13 cellular contexts compared by ENCODE assay signal in the genomic region with DNA sequence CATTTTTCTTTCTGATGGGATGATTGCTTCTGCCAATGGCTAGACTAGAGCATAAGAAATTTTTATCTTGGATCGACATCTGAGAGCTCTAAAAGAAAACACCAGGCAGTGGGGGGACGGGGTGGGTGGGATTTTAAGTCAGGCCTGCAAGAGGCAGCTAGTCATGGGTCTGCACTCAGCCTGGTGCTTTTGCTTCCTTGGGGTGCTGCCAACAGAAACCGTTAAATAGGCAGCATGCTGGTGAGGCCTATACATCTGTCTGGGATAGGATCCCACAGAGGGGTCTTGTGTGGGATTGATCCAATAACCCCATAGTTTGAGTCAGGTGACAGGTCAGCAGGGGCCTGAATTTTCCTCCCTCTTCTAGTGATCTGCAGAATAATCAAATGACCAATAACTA. TPM values are rescaled to one million over a fixed set of nuclear protein-coding genes. Genes with fewer than 3 reads are reported as not detected.
DNase-seq lines count a peak whose midpoint lies in the region; ATAC-seq, FAIRE-seq and TF ChIP-seq lines count a peak whose summit lies in the region.
"Had no signal": no experiment of that assay in that cellular context is flagged by ENCODE, and none has a peak within 500 bp of the region (broad histone marks: within the 10 kb centered on the region; RNA-seq: fewer than 3 reads in every experiment).

No MANE protein-coding gene starts in this region.

- POLR2A ChIA-PET in HEK293 (lab: Yijun Ruan, JAX), result interaction anchor here (0.6 to 0.7 kb wide), 2 partner anchors 392 to 484 kb away, joined by 4 to 7 read pairs; no protein-coding TSS in a partner anchor
- POLR2A ChIA-PET in activated CD8-positive, alpha-beta T cell treated with anti-CD3 and anti-CD28 coated beads for 36 hours (lab: Charles Lee), result interaction anchor here (0.7 kb wide), 1 partner anchor 165 kb away, joined by 3 read pairs; no protein-coding TSS in a partner anchor
- POLR2A ChIA-PET in activated CD4-positive, alpha-beta memory T cell treated with anti-CD3 and anti-CD28 coated beads for 36 hours (lab: Charles Lee), result no interaction called here

- 34 to 75% (median 44%) methylated on average over 3 of the region's 3 CpGs for WGBS in adrenal gland, 4 donors
- 23% methylated on average over 3 of the region's 3 CpGs for WGBS in suprapubic skin

- no peak overlapping the region for H3K9ac ChIP-seq in kidney (ENCODE audit: low read length in 2 of 2)

- peaks cover 18% of the 10 kb centered on the region for H3K36me3 Mint-ChIP-seq in activated CD8-positive, alpha-beta T cell treated with anti-CD3 and anti-CD28 coated beads for 36 hours (ENCODE audit: low read depth)
- peaks cover 18% of the 10 kb centered on the region for H3K36me3 Mint-ChIP-seq in activated CD4-positive, alpha-beta memory T cell treated with anti-CD3 and anti-CD28 coated beads for 36 hours

- peaks cover 0 to 4% of the 10 kb centered on the region in 2 experiments; a peak in 2 of 3 replicates for H3K36me3 ChIP-seq in HEK293 (ENCODE audit: control insufficient read depth in 2 of 2, insufficient read depth in 1 of 2, low read length in 2 of 2)
- no peaks in the 10 kb centered on the region for H3K36me3 ChIP-seq in adrenal gland (replicated peaks in 1 of 2)
- no peaks in the 10 kb centered on the region for H3K36me3 ChIP-seq in kidney (ENCODE audit: control insufficient read depth in 1 of 2, insufficient read depth in 2 of 2, low read length in 2 of 2)
- H3K36me3 ChIP-seq in suprapubic skin, result no peaks in the 10 kb centered on the region

- no peak for TF ChIP-seq POLR2A in adrenal gland (IDR thresholded peaks at IDR 0.05)
- TF ChIP-seq POLR2A in suprapubic skin (IDR thresholded peaks at IDR 0.05), result no peak

- H3K4me1 Mint-ChIP-seq in activated CD8-positive, alpha-beta T cell treated with anti-CD3 and anti-CD28 coated beads for 36 hours (ENCODE audit: low read depth), result peaks cover 22% of the 10 kb centered on the region
- H3K4me1 Mint-ChIP-seq in activated CD4-positive, alpha-beta memory T cell treated with anti-CD3 and anti-CD28 coated beads for 36 hours (ENCODE audit: low read depth), result peaks cover 24% of the 10 kb centered on the region

- no peak overlapping the region for H3K4me3 Mint-ChIP-seq in activated CD8-positive, alpha-beta T cell treated with anti-CD3 and anti-CD28 coated beads for 36 hours
- no peak overlapping the region for H3K4me3 Mint-ChIP-seq in activated CD4-positive, alpha-beta memory T cell treated with anti-CD3 and anti-CD28 coated beads for 36 hours

- H3K4me3 ChIP-seq in HEK293 (ENCODE audit: low read depth, low read length), result no peak overlapping the region
- no peak overlapping the region for H3K4me3 ChIP-seq in adrenal gland
- H3K4me3 ChIP-seq in kidney (ENCODE audit: low read length in 2 of 2), result no peak overlapping the region
- no peak overlapping the region for H3K4me3 ChIP-seq in suprapubic skin

- H3K27me3 ChIP-seq in adrenal gland (no peaks in the 10 kb centered on the region), suprapubic skin (no peaks in the 10 kb centered on the region)

- H3K27ac Mint-ChIP-seq in activated CD8-positive, alpha-beta T cell treated with anti-CD3 and anti-CD28 coated beads for 36 hours, result no peak overlapping the region
- no peak overlapping the region for H3K27ac Mint-ChIP-seq in activated CD4-positive, alpha-beta memory T cell treated with anti-CD3 and anti-CD28 coated beads for 36 hours

- no peak for FAIRE-seq in kidney (lab: Jason Lieb, UNC)
- FAIRE-seq: bronchial epithelial cell, small intestine had no signal

- no peaks in the 10 kb centered on the region for H3K27me3 Mint-ChIP-seq in activated CD8-positive, alpha-beta T cell treated with anti-CD3 and anti-CD28 coated beads for 36 hours
- no peaks in the 10 kb centered on the region for H3K27me3 Mint-ChIP-seq in activated CD4-positive, alpha-beta memory T cell treated with anti-CD3 and anti-CD28 coated beads for 36 hours

- CTCF ChIA-PET in HEK293 (lab: Yijun Ruan, JAX), result interaction anchor here (1.0 kb wide), 1 partner anchor 14 kb away, joined by 4 read pairs; no protein-coding TSS in a partner anchor
- CTCF ChIA-PET in activated CD8-positive, alpha-beta T cell treated with anti-CD3 and anti-CD28 coated beads for 36 hours (lab: Charles Lee), result interaction anchor here (0.6 to 1.7 kb wide), 4 partner anchors 8 to 90 kb away, joined by 3 to 5 read pairs (median 3); no protein-coding TSS in a partner anchor
- CTCF ChIA-PET in activated CD4-positive, alpha-beta memory T cell treated with anti-CD3 and anti-CD28 coated beads for 36 hours (lab: Charles Lee), result interaction anchor here (0.8 to 1.0 kb wide), 2 partner anchors 27 to 85 kb away, joined by 3 to 4 read pairs; partner anchors contain the start of gene ZNRF1

- peak in 1 of 7 donors; percentile 54 for DNase-seq in adrenal gland
- DNase-seq in kidney, result no peak
- no peak for DNase-seq in suprapubic skin (ENCODE audit: low spot score in 2 of 2)
- no peak for DNase-seq in activated CD8-positive, alpha-beta T cell treated with anti-CD3 and anti-CD28 coated beads for 36 hours
- DNase-seq in activated CD4-positive, alpha-beta memory T cell treated with anti-CD3 and anti-CD28 coated beads for 36 hours, result no peak
- DNase-seq: activated CD8-positive, alpha-beta memory T cell treated with anti-CD3 and anti-CD28 coated beads, Interleukin-2, amount 50 U/mL, for 4 hours; DMS53; small intestine; stimulated activated CD8-positive, alpha-beta memory T cell treated with anti-CD3 and anti-CD28 coated beads, Interleukin-4, amount 100 ng/mL, for 48 hours had no signal

- 0 out of 2 replicates have a peak, but pooled peaks cover 4% of the 10 kb centered on the region for H3K4me1 ChIP-seq in HEK293 (ENCODE audit: control insufficient read depth, insufficient read depth, low read length)
- peaks cover 18 to 23% of the 10 kb centered on the region in 2 donors for H3K4me1 ChIP-seq in adrenal gland (replicated peaks in 1 of 2)
- peaks cover 0 to 5% of the 10 kb centered on the region in 2 donors for H3K4me1 ChIP-seq in kidney (ENCODE audit: control insufficient read depth in 1 of 2, insufficient read depth in 1 of 2, low read depth in 1 of 2, low read length in 2 of 2)
- H3K4me1 ChIP-seq in suprapubic skin, result peaks cover 14% of the 10 kb centered on the region

- TF ChIP-seq CTCF in HEK293 (tag by site-specific recombination; IDR thresholded peaks at IDR 0.05) (no peak), adrenal gland (IDR thresholded peaks at IDR 0.05) (no peak), kidney (IDR thresholded peaks at IDR 0.05; ENCODE audit: borderline replicate concordance, extremely low read depth, insufficient read depth) (no peak), suprapubic skin (IDR thresholded peaks at IDR 0.05) (no peak)
- TF ChIP-seq CTCF in activated CD8-positive, alpha-beta T cell treated with anti-CD3 and anti-CD28 coated beads for 36 hours (IDR thresholded peaks at IDR 0.05), result no peak

- H3K9me3 ChIP-seq in HEK293 (ENCODE audit: control insufficient read depth, insufficient read depth, low read depth, low read length) (no peaks in the 10 kb centered on the region), adrenal gland (replicated peaks in 1 of 3) (peaks cover 0 to 7% (median 0%) of the 10 kb centered on the region in 3 donors), kidney (ENCODE audit: control insufficient read depth in 1 of 2, low read length in 2 of 2) (no peaks in the 10 kb centered on the region), suprapubic skin (peaks cover 9% of the 10 kb centered on the region)

- ATAC-seq in activated CD8-positive, alpha-beta T cell treated with anti-CD3 and anti-CD28 coated beads for 36 hours, result no peak
- no peak for ATAC-seq in GM21619 (IDR thresholded peaks at IDR 0.05; ENCODE audit: unreplicated experiment)
- no peak for ATAC-seq in GM18907 (IDR thresholded peaks at IDR 0.05; ENCODE audit: unreplicated experiment)

- no peak overlapping the region for H3K27ac ChIP-seq in HEK293 (ENCODE audit: extremely low read depth, low read depth, low read length)
- peak overlapping the region; percentile 30 to 86 (median 61) for H3K27ac ChIP-seq in adrenal gland
- peak overlapping the region; percentile 40 to 59 for H3K27ac ChIP-seq in kidney (ENCODE audit: low read depth in 2 of 2, low read length in 2 of 2)
- peak overlapping the region; percentile 72 for H3K27ac ChIP-seq in suprapubic skin

- peaks cover 11% of the 10 kb centered on the region for H3K9me3 Mint-ChIP-seq in activated CD8-positive, alpha-beta T cell treated with anti-CD3 and anti-CD28 coated beads for 36 hours
- peaks cover 17% of the 10 kb centered on the region for H3K9me3 Mint-ChIP-seq in activated CD4-positive, alpha-beta memory T cell treated with anti-CD3 and anti-CD28 coated beads for 36 hours

- intact Hi-C loops in adrenal gland (cut with DNase I) (no loop called here), kidney (cut with DNase I) (no loop called here)
- intact Hi-C loops in activated CD8-positive, alpha-beta T cell treated with anti-CD3 and anti-CD28 coated beads for 36 hours (cut with micrococcal nuclease), result no loop called here
- intact Hi-C loops in activated CD4-positive, alpha-beta memory T cell treated with anti-CD3 and anti-CD28 coated beads for 36 hours (cut with micrococcal nuclease), result no loop called here

- no peak for TF ChIP-seq EP300 in suprapubic skin (IDR thresholded peaks at IDR 0.05)

TF ChIP-seq in HEK293, 187 proteins besides CTCF, POLR2A, EP300 and RAD21:
- TF ChIP-seq MYNN (tag by site-specific recombination; IDR thresholded peaks at IDR 0.05; ENCODE audit: borderline replicate concordance) (no peak), ZNF335 (tag by site-specific recombination; conservative IDR thresholded peaks at IDR 0.05) (peak; percentile 40; the same call in 1 of the 2 replicates)

RNA-seq across cellular contexts. Expression of gene ZNRF1, which starts 26.9 kb away (rescaled TPM):
- 10 to 100 TPM; 22.8 to 29.2 (median 27.7) TPM for total RNA-seq in adrenal gland
- polyA plus RNA-seq in adrenal gland, result 10 to 100 TPM in 2 of 3 donors, 1 to 10 TPM in 1; 9.9 to 20.7 (median 13.6) TPM
- 23.1 TPM for total RNA-seq in kidney
- polyA plus RNA-seq in kidney (ENCODE audit: insufficient read depth, low read depth, low replicate concordance), result 10.8 TPM
- 10 to 100 TPM; 13.0 to 16.7 (median 15.8) TPM for total RNA-seq in suprapubic skin
- 10 to 100 TPM; 11.0 to 13.7 TPM for total RNA-seq in activated CD8-positive, alpha-beta T cell treated with anti-CD3 and anti-CD28 coated beads for 36 hours
- 10 to 100 TPM; 40.9 to 45.6 TPM for total RNA-seq in activated CD4-positive, alpha-beta memory T cell treated with anti-CD3 and anti-CD28 coated beads for 36 hours

RNA-seq across cellular contexts. Expression of gene WDR59, which starts 40.8 kb away (rescaled TPM):
- total RNA-seq in adrenal gland, result 100 to 1,000 TPM in 1 of 8 donors, 10 to 100 TPM in 7; 21.5 to 130 (median 72.2) TPM
- 10 to 100 TPM; 56.7 to 71.1 (median 57.0) TPM for polyA plus RNA-seq in adrenal gland
- 60.0 TPM for total RNA-seq in kidney
- 32.6 TPM for polyA plus RNA-seq in kidney (ENCODE audit: insufficient read depth, low read depth, low replicate concordance)
- total RNA-seq in suprapubic skin, result 100 to 1,000 TPM in 1 of 4 donors, 10 to 100 TPM in 3; 26.2 to 153 (median 59.1) TPM
- 10 to 100 TPM; 59.1 to 68.1 TPM for total RNA-seq in activated CD8-positive, alpha-beta T cell treated with anti-CD3 and anti-CD28 coated beads for 36 hours
- total RNA-seq in activated CD4-positive, alpha-beta memory T cell treated with anti-CD3 and anti-CD28 coated beads for 36 hours, result 10 to 100 TPM; 63.5 to 65.7 TPM
